ENCODE assay signal across 1 cellular context in the genomic region with DNA sequence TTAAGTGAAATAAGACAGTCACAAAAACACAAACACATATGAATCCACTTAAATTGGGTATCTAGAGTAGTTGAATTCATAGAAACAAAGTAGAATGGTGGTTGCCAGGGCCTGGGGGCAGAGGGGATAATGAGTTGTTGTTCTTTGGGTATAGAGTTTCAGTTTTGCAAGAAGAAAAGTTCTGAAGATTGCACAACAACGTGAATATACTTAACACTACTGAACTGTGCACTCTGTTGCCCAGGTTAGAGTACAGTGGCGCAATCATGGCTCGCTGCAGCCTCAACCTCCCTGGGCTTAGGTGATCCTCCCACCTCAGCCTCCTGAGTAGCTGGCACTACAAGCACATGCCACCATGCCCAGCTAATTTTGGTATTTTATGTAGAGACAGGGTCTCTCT.
A peak's percentile ranks its signal among the peaks of the same experiment; 100 is the strongest.
TF ChIP-seq lines count a peak whose summit lies in the region.

No MANE protein-coding gene starts in this region.

TF ChIP-seq in HepG2, 621 proteins besides CTCF, POLR2A, EP300 and RAD21 (continued from another document and continues in another):
- TF ChIP-seq ZNF142 (CRISPR knock-in tag; IDR thresholded peaks at IDR 0.05) = no peak
- TF ChIP-seq FLYWCH1 (CRISPR knock-in tag; IDR thresholded peaks at IDR 0.05) = no peak
- TF ChIP-seq GTF2F1 (IDR thresholded peaks at IDR 0.05; ENCODE audit: low read length) = no peak
- TF ChIP-seq ZBTB1 (CRISPR knock-in tag; IDR thresholded peaks at IDR 0.05; ENCODE audit: borderline replicate concordance) = no peak
- TF ChIP-seq SOX5 (CRISPR knock-in tag; IDR thresholded peaks at IDR 0.05; ENCODE audit: borderline replicate concordance) = peak; percentile 85
- TF ChIP-seq ZNF598 (CRISPR knock-in tag; IDR thresholded peaks at IDR 0.05; ENCODE audit: borderline replicate concordance) = no peak
- TF ChIP-seq, protein P1, sequence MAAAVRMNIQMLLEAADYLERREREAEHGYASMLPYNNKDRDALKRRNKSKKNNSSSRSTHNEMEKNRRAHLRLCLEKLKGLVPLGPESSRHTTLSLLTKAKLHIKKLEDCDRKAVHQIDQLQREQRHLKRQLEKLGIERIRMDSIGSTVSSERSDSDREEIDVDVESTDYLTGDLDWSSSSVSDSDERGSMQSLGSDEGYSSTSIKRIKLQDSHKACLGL (CRISPR knock-in tag; IDR thresholded peaks at IDR 0.05) = no peak
- TF ChIP-seq ATF7 (IDR thresholded peaks at IDR 0.05) = no peak
- TF ChIP-seq ATF7 (CRISPR knock-in tag; IDR thresholded peaks at IDR 0.05) = no peak
- TF ChIP-seq SUZ12 (IDR thresholded peaks at IDR 0.05; ENCODE audit: low read depth, low read length) = no peak
- no peak for TF ChIP-seq ZNF777 (CRISPR knock-in tag; IDR thresholded peaks at IDR 0.05)
- TF ChIP-seq, protein P2, sequence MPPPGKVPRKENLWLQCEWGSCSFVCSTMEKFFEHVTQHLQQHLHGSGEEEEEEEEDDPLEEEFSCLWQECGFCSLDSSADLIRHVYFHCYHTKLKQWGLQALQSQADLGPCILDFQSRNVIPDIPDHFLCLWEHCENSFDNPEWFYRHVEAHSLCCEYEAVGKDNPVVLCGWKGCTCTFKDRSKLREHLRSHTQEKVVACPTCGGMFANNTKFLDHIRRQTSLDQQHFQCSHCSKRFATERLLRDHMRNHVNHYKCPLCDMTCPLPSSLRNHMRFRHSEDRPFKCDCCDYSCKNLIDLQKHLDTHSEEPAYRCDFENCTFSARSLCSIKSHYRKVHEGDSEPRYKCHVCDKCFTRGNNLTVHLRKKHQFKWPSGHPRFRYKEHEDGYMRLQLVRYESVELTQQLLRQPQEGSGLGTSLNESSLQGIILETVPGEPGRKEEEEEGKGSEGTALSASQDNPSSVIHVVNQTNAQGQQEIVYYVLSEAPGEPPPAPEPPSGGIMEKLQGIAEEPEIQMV (CRISPR knock-in tag; IDR thresholded peaks at IDR 0.05; ENCODE audit: low read depth) = no peak
- no peak for TF ChIP-seq ZUFSP (CRISPR knock-in tag; IDR thresholded peaks at IDR 0.05; ENCODE audit: borderline replicate concordance)
- TF ChIP-seq ZNF770 (CRISPR knock-in tag; IDR thresholded peaks at IDR 0.05) = peak; percentile 100
- TF ChIP-seq SRSF9 (IDR thresholded peaks at IDR 0.05; ENCODE audit: borderline replicate concordance, insufficient read depth, low read depth, low read length, poor library complexity, severe bottlenecking) = no peak
- TF ChIP-seq BCLAF1 (IDR thresholded peaks at IDR 0.05) = no peak
- TF ChIP-seq, protein P3, sequence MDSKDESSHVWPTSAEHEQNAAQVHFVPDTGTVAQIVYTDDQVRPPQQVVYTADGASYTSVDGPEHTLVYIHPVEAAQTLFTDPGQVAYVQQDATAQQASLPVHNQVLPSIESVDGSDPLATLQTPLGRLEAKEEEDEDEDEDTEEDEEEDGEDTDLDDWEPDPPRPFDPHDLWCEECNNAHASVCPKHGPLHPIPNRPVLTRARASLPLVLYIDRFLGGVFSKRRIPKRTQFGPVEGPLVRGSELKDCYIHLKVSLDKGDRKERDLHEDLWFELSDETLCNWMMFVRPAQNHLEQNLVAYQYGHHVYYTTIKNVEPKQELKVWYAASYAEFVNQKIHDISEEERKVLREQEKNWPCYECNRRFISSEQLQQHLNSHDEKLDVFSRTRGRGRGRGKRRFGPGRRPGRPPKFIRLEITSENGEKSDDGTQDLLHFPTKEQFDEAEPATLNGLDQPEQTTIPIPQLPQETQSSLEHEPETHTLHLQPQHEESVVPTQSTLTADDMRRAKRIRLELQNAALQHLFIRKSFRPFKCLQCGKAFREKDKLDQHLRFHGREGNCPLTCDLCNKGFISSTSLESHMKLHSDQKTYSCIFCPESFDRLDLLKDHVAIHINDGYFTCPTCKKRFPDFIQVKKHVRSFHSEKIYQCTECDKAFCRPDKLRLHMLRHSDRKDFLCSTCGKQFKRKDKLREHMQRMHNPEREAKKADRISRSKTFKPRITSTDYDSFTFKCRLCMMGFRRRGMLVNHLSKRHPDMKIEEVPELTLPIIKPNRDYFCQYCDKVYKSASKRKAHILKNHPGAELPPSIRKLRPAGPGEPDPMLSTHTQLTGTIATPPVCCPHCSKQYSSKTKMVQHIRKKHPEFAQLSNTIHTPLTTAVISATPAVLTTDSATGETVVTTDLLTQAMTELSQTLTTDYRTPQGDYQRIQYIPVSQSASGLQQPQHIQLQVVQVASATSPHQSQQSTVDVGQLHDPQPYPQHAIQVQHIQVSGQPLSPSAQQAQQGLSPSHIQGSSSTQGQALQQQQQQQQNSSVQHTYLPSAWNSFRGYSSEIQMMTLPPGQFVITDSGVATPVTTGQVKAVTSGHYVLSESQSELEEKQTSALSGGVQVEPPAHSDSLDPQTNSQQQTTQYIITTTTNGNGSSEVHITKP (CRISPR knock-in tag; IDR thresholded peaks at IDR 0.05; ENCODE audit: low read depth) = no peak
- TF ChIP-seq, protein P4, sequence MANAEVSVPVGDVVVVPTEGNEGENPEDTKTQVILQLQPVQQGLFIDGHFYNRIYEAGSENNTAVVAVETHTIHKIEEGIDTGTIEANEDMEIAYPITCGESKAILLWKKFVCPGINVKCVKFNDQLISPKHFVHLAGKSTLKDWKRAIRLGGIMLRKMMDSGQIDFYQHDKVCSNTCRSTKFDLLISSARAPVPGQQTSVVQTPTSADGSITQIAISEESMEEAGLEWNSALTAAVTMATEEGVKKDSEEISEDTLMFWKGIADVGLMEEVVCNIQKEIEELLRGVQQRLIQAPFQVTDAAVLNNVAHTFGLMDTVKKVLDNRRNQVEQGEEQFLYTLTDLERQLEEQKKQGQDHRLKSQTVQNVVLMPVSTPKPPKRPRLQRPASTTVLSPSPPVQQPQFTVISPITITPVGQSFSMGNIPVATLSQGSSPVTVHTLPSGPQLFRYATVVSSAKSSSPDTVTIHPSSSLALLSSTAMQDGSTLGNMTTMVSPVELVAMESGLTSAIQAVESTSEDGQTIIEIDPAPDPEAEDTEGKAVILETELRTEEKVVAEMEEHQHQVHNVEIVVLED (CRISPR knock-in tag; IDR thresholded peaks at IDR 0.05; ENCODE audit: borderline replicate concordance) = no peak
- TF ChIP-seq MBNL3 (CRISPR knock-in tag; conservative IDR thresholded peaks at IDR 0.05) = no peak
- TF ChIP-seq RBM22 (optimal IDR thresholded peaks at IDR 0.05; ENCODE audit: low read length) = no peak
- TF ChIP-seq, protein P5, sequence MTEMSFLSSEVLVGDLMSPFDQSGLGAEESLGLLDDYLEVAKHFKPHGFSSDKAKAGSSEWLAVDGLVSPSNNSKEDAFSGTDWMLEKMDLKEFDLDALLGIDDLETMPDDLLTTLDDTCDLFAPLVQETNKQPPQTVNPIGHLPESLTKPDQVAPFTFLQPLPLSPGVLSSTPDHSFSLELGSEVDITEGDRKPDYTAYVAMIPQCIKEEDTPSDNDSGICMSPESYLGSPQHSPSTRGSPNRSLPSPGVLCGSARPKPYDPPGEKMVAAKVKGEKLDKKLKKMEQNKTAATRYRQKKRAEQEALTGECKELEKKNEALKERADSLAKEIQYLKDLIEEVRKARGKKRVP (CRISPR knock-in tag; IDR thresholded peaks at IDR 0.05) = peak in 1 of 2 experiments; percentile 61; a peak in 2 of 4 replicates
- peak; percentile 94 for TF ChIP-seq GATAD2A (CRISPR knock-in tag; IDR thresholded peaks at IDR 0.05)
- TF ChIP-seq, protein P6, sequence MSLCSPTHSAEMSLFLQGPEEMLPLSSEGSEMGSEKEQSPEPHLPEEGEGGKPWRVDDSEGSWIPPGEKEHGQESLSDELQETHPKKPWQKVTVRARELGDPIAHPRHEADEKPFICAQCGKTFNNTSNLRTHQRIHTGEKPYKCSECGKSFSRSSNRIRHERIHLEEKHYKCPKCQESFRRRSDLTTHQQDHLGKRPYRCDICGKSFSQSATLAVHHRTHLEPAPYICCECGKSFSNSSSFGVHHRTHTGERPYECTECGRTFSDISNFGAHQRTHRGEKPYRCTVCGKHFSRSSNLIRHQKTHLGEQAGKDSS (CRISPR knock-in tag; IDR thresholded peaks at IDR 0.05; ENCODE audit: borderline replicate concordance, low read depth) = no peak
- TF ChIP-seq ZNF331 (CRISPR knock-in tag; IDR thresholded peaks at IDR 0.05) = peak; percentile 94
- no peak for TF ChIP-seq SYNCRIP (IDR thresholded peaks at IDR 0.05; ENCODE audit: insufficient read depth, low read depth, low read length)
- no peak for TF ChIP-seq ZNF431 (CRISPR knock-in tag; IDR thresholded peaks at IDR 0.05; ENCODE audit: borderline replicate concordance, low read depth)
- TF ChIP-seq SMAD9 (CRISPR knock-in tag; IDR thresholded peaks at IDR 0.05) = no peak
- TF ChIP-seq, protein P7, sequence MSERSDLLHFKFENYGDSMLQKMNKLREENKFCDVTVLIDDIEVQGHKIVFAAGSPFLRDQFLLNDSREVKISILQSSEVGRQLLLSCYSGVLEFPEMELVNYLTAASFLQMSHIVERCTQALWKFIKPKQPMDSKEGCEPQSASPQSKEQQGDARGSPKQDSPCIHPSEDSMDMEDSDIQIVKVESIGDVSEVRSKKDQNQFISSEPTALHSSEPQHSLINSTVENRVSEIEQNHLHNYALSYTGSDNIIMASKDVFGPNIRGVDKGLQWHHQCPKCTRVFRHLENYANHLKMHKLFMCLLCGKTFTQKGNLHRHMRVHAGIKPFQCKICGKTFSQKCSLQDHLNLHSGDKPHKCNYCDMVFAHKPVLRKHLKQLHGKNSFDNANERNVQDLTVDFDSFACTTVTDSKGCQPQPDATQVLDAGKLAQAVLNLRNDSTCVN (CRISPR knock-in tag; IDR thresholded peaks at IDR 0.05; ENCODE audit: borderline replicate concordance) = peak; percentile 60; the same call in 1 of the 2 replicates
